ENCODE assay signal across 33 cellular contexts in the genomic region with DNA sequence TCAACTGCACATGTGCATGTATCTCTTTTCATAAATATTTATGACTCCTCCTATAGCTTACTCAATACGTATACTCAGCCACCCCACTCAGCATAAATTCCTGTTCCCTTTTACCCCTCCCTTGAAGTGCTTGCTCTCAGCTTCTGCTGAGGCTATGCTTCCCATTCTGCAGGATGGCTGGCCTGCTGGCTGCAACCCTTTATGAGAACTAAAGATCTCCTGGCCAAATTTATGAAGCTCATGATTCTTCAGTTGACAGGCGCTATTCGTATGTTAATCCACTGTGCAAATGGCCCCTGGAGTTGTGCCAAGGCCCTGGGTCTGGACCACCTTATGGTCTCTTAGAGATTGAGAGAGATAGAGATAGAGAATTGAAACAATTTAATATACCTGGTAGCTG. TPM values are rescaled to one million over a fixed set of nuclear protein-coding genes. Genes with fewer than 3 reads are reported as not detected.
DNase-seq lines count a peak whose midpoint lies in the region; ATAC-seq and TF ChIP-seq lines count a peak whose summit lies in the region.
"Had no signal": no experiment of that assay in that cellular context is flagged by ENCODE, and none has a peak within 500 bp of the region (broad histone marks: within the 10 kb centered on the region; RNA-seq: fewer than 3 reads in every experiment).

No MANE protein-coding gene starts in this region.

- H3K36me3 ChIP-seq in left ventricle myocardium inferior = no peaks in the 10 kb centered on the region
- H3K36me3 ChIP-seq: gastroesophageal sphincter, pancreas, suprapubic skin had no signal

- ATAC-seq in Right ventricle myocardium inferior (no peak), sciatic nerve (no peak)
- ATAC-seq: CD8-positive, alpha-beta T cell; gastroesophageal sphincter; Panc1; T-cell had no signal

- TF ChIP-seq CTCF in left ventricle myocardium inferior (IDR thresholded peaks at IDR 0.05; ENCODE audit: borderline replicate concordance) (no peak), NB4 (IDR thresholded peaks at IDR 0.05; ENCODE audit: low read depth, low read length) (no peak), coronary artery (IDR thresholded peaks at IDR 0.05) (no peak)

- intact Hi-C loops in Right ventricle myocardium inferior (cut with DNase I) = no loop called here
- intact Hi-C loops in left ventricle myocardium inferior (cut with micrococcal nuclease) = no loop called here
- intact Hi-C loops in sciatic nerve (cut with DNase I) = no loop called here

- H3K9me3 ChIP-seq in left ventricle myocardium inferior (replicated peaks) = no peaks in the 10 kb centered on the region
- H3K9me3 ChIP-seq: gastroesophageal sphincter, pancreas, suprapubic skin had no signal

- H3K4me3 ChIP-seq in left ventricle myocardium inferior (no peak overlapping the region), NB4 (ENCODE audit: low read depth, low read length) (no peak overlapping the region), coronary artery (no peak overlapping the region)
- H3K4me3 ChIP-seq: gastroesophageal sphincter, pancreas, suprapubic skin had no signal

- TF ChIP-seq POLR2A in NB4 (IDR thresholded peaks at IDR 0.05; ENCODE audit: extremely low read depth, insufficient read length) = no peak

- in situ Hi-C loops in G401 (cut with HindIII; ENCODE audit: low sequenced_read_pairs) = no loop called here

- H3K4me1 ChIP-seq in left ventricle myocardium inferior = no peaks in the 10 kb centered on the region
- H3K4me1 ChIP-seq: gastroesophageal sphincter, pancreas, suprapubic skin had no signal

- H3K27me3 ChIP-seq in left ventricle myocardium inferior (ENCODE audit: low read depth) = no peaks in the 10 kb centered on the region
- H3K27me3 ChIP-seq: gastroesophageal sphincter, pancreas, suprapubic skin had no signal

- peak; percentile 61 for DNase-seq in Right ventricle myocardium inferior (ENCODE audit: missing footprints)
- no peak for DNase-seq in left ventricle myocardium inferior
- DNase-seq in NB4 (ENCODE audit: low read depth) = peak; percentile 53
- peak; percentile 32 for DNase-seq in SKM-1 treated with dmso at 0.1 percent for 144 hours (lab: John Stamatoyannopoulos, UW; ENCODE audit: unreplicated experiment)
- peak; percentile 58 for DNase-seq in sciatic nerve (ENCODE audit: low spot score)
- DNase-seq in G401 (ENCODE audit: low spot score) = no peak
- no peak for DNase-seq in coronary artery (ENCODE audit: low spot score)
- DNase-seq in NCI-H1417 (lab: John Stamatoyannopoulos, UW) = no peak
- DNase-seq: activated CD4-positive, alpha-beta T cell treated with anti-CD3 and anti-CD28 coated beads for 48 hours; activated effector memory CD4-positive, alpha-beta T cell treated with anti-CD3 and anti-CD28 coated beads, Interleukin-2, amount 50 U/mL, for 16 hours; activated T-cell treated with anti-CD3 and anti-CD28 coated beads, Interleukin-2, amount 50 U/mL, for 24 hours; CD8-positive, alpha-beta T cell; effector CD8-positive, alpha-beta T cell; EL; H7; KBM-7; NCI-H1436 treated with DMSO at 0.1 percent for 48 hours; NCI-H2081 treated with DMSO at 0.1 percent for 48 hours; NCI-H226; SHP77 treated with DMSO at 0.1 percent for 48 hours; stimulated activated CD4-positive, alpha-beta T cell treated with anti-CD3 and anti-CD28 coated beads, Interleukin-1b, Interleukin-23, amount 100 ng/mL, for 48 hours; stimulated activated naive CD4-positive, alpha-beta T cell treated with Interleukin-2 at 50 U/mL for 16 hours; T-cell had no signal

- H3K27ac ChIP-seq in left ventricle myocardium inferior (replicated peaks) (no peak overlapping the region), coronary artery (no peak overlapping the region)
- H3K27ac ChIP-seq: gastroesophageal sphincter, pancreas, suprapubic skin had no signal

RNA-seq across cellular contexts. Expression of a gene that starts 14.7 kb away (rescaled TPM):
- total RNA-seq in Right ventricle myocardium inferior = not detected
- not detected for total RNA-seq in left ventricle myocardium inferior
- total RNA-seq in sciatic nerve = not detected
- total RNA-seq in G401 (2014; rRNA removed; shearing (Covaris generic)) = not detected in 2 replicates
- total RNA-seq: aorta; bronchial epithelial cell; CD8-positive, alpha-beta T cell; gastroesophageal sphincter; H7; kidney epithelial cell; lung microvascular endothelial cell; MCF 10A; pancreas; renal cortical epithelial cell; suprapubic skin; T-cell had no signal

RNA-seq across cellular contexts. Expression of a gene that starts 46.4 kb away (rescaled TPM):
- total RNA-seq in Right ventricle myocardium inferior (48.3 TPM), left ventricle myocardium inferior (55.4 TPM), sciatic nerve (59.2 TPM)
- total RNA-seq in G401 (2014; rRNA removed; shearing (Covaris generic)) = 13.5 and 21.4 TPM in 2 replicates

Comparison
In these comparisons a context has a peak if more than half of its experiments do, and no peak if none do; other contexts are left out.
1. DNase-seq: peak in Right ventricle myocardium inferior (single experiment), NB4 (single experiment), SKM-1 treated with dmso at 0.1 percent for 144 hours (single experiment) and sciatic nerve (single experiment); none in left ventricle myocardium inferior (single experiment), G401 (single experiment), coronary artery (single experiment) and NCI-H1417 (0 of 3).